9 cellular contexts compared by ENCODE assay signal in genomic region chr17:18388728-18389127, GRCh38. TPM values are rescaled to one million over a fixed set of nuclear protein-coding genes. Genes with fewer than 3 reads are reported as not detected.
"Had no signal": no experiment of that assay in that cellular context is flagged by ENCODE, and none has a peak within 500 bp of the region (broad histone marks: within the 10 kb centered on the region; RNA-seq: fewer than 3 reads in every experiment).

No MANE protein-coding gene starts in this region.

RNA-seq across cellular contexts. Expression of gene EVPLL, which starts 11.2 kb away (rescaled TPM):
- total RNA-seq: activated CD4-positive, alpha-beta memory T cell treated with anti-CD3 and anti-CD28 coated beads for 36 hours; activated CD4-positive, alpha-beta T cell treated with anti-CD3 and anti-CD28 coated beads, Interleukin-2, amount 10 ng/mL, durations not matched to agents 7 days and 5 days; astrocyte; K562; OCI-LY7; Right ventricle myocardium inferior; SJCRH30; T-helper 1 cell treated with Interleukin-12 subunit alpha and Interleukin-12 subunit beta and Interleukin-4 antibody, amounts not matched to agents 30 ng/mL and 1 ng/mL, for 36 hours had no signal
- polyA plus RNA-seq: K562, SK-N-SH had no signal
